Comparison of ENCODE assay signal across 32 cellular contexts in genomic region chr11:106523921-106524320, GRCh38.
"Had no signal": no experiment of that assay in that cellular context is flagged by ENCODE, and none has a peak within 500 bp of the region (broad histone marks: within the 10 kb centered on the region; RNA-seq: fewer than 3 reads in every experiment).

No MANE protein-coding gene starts in this region.

- H3K9me3 ChIP-seq: adrenal gland, body of pancreas, gastroesophageal sphincter, heart left ventricle had no signal

- H3K9me3 Mint-ChIP-seq: activated CD8-positive, alpha-beta T cell treated with anti-CD3 and anti-CD28 coated beads for 36 hours had no signal

- H3K4me3 Mint-ChIP-seq: activated B cell treated with CpG ODN at 0.5 μM for 24 hours; activated CD8-positive, alpha-beta T cell treated with anti-CD3 and anti-CD28 coated beads for 36 hours; activated naive CD4-positive, alpha-beta T cell treated with anti-CD3 and anti-CD28 coated beads for 36 hours; activated naive CD4-positive, alpha-beta T cell treated with anti-CD3 and anti-CD28 coated beads, Interleukin-2, amount 50 U/mL, for 24 hours; activated naive CD8-positive, alpha-beta T cell treated with anti-CD3 and anti-CD28 coated beads for 36 hours; activated naive CD8-positive, alpha-beta T cell treated with anti-CD3 and anti-CD28 coated beads, Interleukin-2, amount 50 U/mL, for 24 hours; activated T-helper 1 cell treated with anti-CD3 and anti-CD28 coated beads, Interleukin-12 subunit alpha, Interleukin-12 subunit beta, Interleukin-2, Interleukin-4 antibody, amounts not matched to agents 30 ng/mL and 10 ng/mL and 1 ng/mL, durations not matched to agents 14 hours and 24 hours and 36 hours; effector memory CD8-positive, alpha-beta T cell; T-helper 17 cell; T-helper 2 cell treated with Interferon-gamma antibody and Interleukin-4, amounts not matched to agents 5 μg/mL and 100 μg/mL, for 36 hours had no signal

- ATAC-seq: activated CD4-positive, CD25-positive, alpha-beta regulatory T cell treated with anti-CD3 and anti-CD28 coated beads, Interleukin-2, amount 50 U/mL, for 24 hours; activated CD8-positive, alpha-beta T cell treated with anti-CD3 and anti-CD28 coated beads for 36 hours; activated naive CD8-positive, alpha-beta T cell treated with anti-CD3 and anti-CD28 coated beads, Interleukin-2, amount 50 U/mL, for 24 hours; body of pancreas; effector memory CD8-positive, alpha-beta T cell; foreskin keratinocyte; gastroesophageal sphincter; heart left ventricle; T-helper 17 cell had no signal

- H3K36me3 Mint-ChIP-seq: activated naive CD4-positive, alpha-beta T cell treated with anti-CD3 and anti-CD28 coated beads, Interleukin-2, amount 50 U/mL, for 24 hours; activated naive CD8-positive, alpha-beta T cell treated with anti-CD3 and anti-CD28 coated beads for 36 hours had no signal

- H3K36me3 ChIP-seq: adrenal gland, esophagus muscularis mucosa, gastroesophageal sphincter, heart left ventricle, WERI-Rb-1 had no signal

- H3K4me1 Mint-ChIP-seq: activated B cell treated with CpG ODN at 0.5 μM for 24 hours; activated naive CD4-positive, alpha-beta T cell treated with anti-CD3 and anti-CD28 coated beads, Interleukin-2, amount 50 U/mL, for 24 hours; activated naive CD8-positive, alpha-beta T cell treated with anti-CD3 and anti-CD28 coated beads for 36 hours; activated naive CD8-positive, alpha-beta T cell treated with anti-CD3 and anti-CD28 coated beads, Interleukin-2, amount 50 U/mL, for 24 hours; T-helper 17 cell had no signal

- H3K27me3 Mint-ChIP-seq: activated B cell treated with CpG ODN at 0.5 μM for 24 hours; activated CD8-positive, alpha-beta T cell treated with anti-CD3 and anti-CD28 coated beads for 36 hours; activated naive CD4-positive, alpha-beta T cell treated with anti-CD3 and anti-CD28 coated beads, Interleukin-2, amount 50 U/mL, for 24 hours; activated naive CD8-positive, alpha-beta T cell treated with anti-CD3 and anti-CD28 coated beads for 36 hours; activated naive CD8-positive, alpha-beta T cell treated with anti-CD3 and anti-CD28 coated beads, Interleukin-2, amount 50 U/mL, for 24 hours; effector memory CD8-positive, alpha-beta T cell; T-helper 17 cell had no signal

- H3K27ac ChIP-seq: adrenal gland, body of pancreas, esophagus muscularis mucosa, foreskin keratinocyte, gastroesophageal sphincter, heart left ventricle, WERI-Rb-1 had no signal

- H3K27me3 ChIP-seq: adrenal gland, body of pancreas, esophagus muscularis mucosa, gastroesophageal sphincter, heart left ventricle had no signal

- H3K4me3 ChIP-seq: adrenal gland, body of pancreas, esophagus muscularis mucosa, gastroesophageal sphincter, heart left ventricle had no signal

- DNase-seq: activated B cell treated with CpG ODN at 0.5 μM for 24 hours; activated CD4-positive, alpha-beta T cell treated with anti-CD3 and anti-CD28 coated beads for 48 hours; activated CD4-positive, alpha-beta T cell treated with anti-CD3 and anti-CD28 coated beads, Interleukin-2, amount 50 U/mL, for 1 hour; activated CD4-positive, alpha-beta T cell treated with anti-CD3 and anti-CD28 coated beads, Interleukin-2, amount 50 U/mL, for 48 hours; activated CD8-positive, alpha-beta memory T cell treated with anti-CD3 and anti-CD28 coated beads for 24 hours; activated CD8-positive, alpha-beta T cell treated with anti-CD3 and anti-CD28 coated beads for 36 hours; activated effector memory CD4-positive, alpha-beta T cell treated with anti-CD3 and anti-CD28 coated beads, Interleukin-2, amount 50 U/mL, for 16 hours; activated naive CD4-positive, alpha-beta T cell treated with anti-CD3 and anti-CD28 coated beads for 36 hours; activated naive CD8-positive, alpha-beta T cell treated with anti-CD3 and anti-CD28 coated beads for 36 hours; activated naive CD8-positive, alpha-beta T cell treated with anti-CD3 and anti-CD28 coated beads, Interleukin-2, amount 50 U/mL, for 24 hours; activated T-cell treated with anti-CD3 and anti-CD28 coated beads, Interleukin-2, amount 50 U/mL, for 48 hours; adrenal gland; aorta; body of pancreas; cortex of kidney; dermis blood vessel endothelial cell; effector CD4-positive, alpha-beta T cell; effector memory CD8-positive, alpha-beta T cell; erythroblast; foreskin keratinocyte; heart left ventricle; T-helper 1 cell; T-helper 17 cell; T1000; WERI-Rb-1 had no signal

- H3K27ac Mint-ChIP-seq: activated B cell treated with CpG ODN at 0.5 μM for 24 hours; activated CD8-positive, alpha-beta T cell treated with anti-CD3 and anti-CD28 coated beads for 36 hours; activated naive CD4-positive, alpha-beta T cell treated with anti-CD3 and anti-CD28 coated beads for 36 hours; activated naive CD4-positive, alpha-beta T cell treated with anti-CD3 and anti-CD28 coated beads, Interleukin-2, amount 50 U/mL, for 24 hours; activated naive CD8-positive, alpha-beta T cell treated with anti-CD3 and anti-CD28 coated beads for 36 hours; activated naive CD8-positive, alpha-beta T cell treated with anti-CD3 and anti-CD28 coated beads, Interleukin-2, amount 50 U/mL, for 24 hours; activated T-helper 1 cell treated with anti-CD3 and anti-CD28 coated beads, Interleukin-12 subunit alpha, Interleukin-12 subunit beta, Interleukin-2, Interleukin-4 antibody, amounts not matched to agents 30 ng/mL and 10 ng/mL and 1 ng/mL, durations not matched to agents 14 hours and 24 hours and 36 hours; activated T-helper 2 cell treated with anti-CD3 and anti-CD28 coated beads, Interferon-gamma antibody, Interleukin-2, Interleukin-4, amounts not matched to agents 10 μg/mL and 5 μg/mL and 100 μg/mL, durations not matched to agents 14 hours and 24 hours and 36 hours; effector memory CD8-positive, alpha-beta T cell; T-helper 17 cell; T-helper 2 cell treated with Interferon-gamma antibody and Interleukin-4, amounts not matched to agents 5 μg/mL and 100 μg/mL, for 36 hours had no signal

- H3K4me1 ChIP-seq: adrenal gland, body of pancreas, esophagus muscularis mucosa, foreskin keratinocyte, gastroesophageal sphincter, heart left ventricle had no signal
